ENCODE assay signal across 8 cellular contexts in the genomic region with DNA sequence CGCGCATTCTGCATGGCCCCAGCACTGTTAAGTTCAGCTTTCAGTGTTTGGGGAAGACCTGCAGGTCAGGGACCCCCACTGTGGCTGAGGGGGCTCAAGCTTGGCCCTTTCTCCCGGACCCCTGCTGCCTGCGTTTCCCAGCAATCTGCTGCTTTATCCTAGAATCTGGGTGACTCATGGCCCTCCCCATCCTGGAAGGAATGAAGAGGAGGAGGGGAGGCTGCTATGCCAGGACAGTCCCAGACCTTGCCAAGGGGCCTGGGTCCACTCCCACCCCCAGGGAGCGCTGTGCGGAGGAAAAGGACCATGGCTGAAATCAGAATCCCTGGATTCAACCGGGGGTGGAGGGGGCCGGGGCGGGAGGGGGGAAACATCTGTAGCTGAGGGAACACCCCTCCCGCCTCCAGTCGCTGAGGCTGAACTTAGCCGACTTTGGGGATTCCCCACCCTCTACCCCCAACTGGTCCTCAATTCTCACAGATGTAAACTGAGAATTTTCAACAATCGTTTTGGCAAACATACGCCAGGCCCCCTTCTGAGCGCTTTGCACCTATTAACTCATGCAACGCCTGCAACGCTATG. TPM values are rescaled to one million over a fixed set of nuclear protein-coding genes. Genes with fewer than 3 reads are reported as not detected.
DNase-seq lines count a peak whose midpoint lies in the region; ATAC-seq and TF ChIP-seq lines count a peak whose summit lies in the region.

No MANE protein-coding gene starts in this region.

- H3K4me1 ChIP-seq in upper lobe of left lung = peaks cover 6 to 13% (median 11%) of the 10 kb centered on the region in 4 donors

- TF ChIP-seq CTCF in upper lobe of left lung (IDR thresholded peaks at IDR 0.05) = no peak

- DNase-seq in 8988T = peak; percentile 62
- peak; percentile 50 for DNase-seq in HCEC 1CT
- DNase-seq in astrocyte of the hippocampus (ENCODE audit: low read depth, low spot score) = peak; percentile 83
- DNase-seq in islet precursor cell = peak; percentile 95
- no peak for DNase-seq in upper lobe of left lung
- DNase-seq in NOMO-1 (lab: John Stamatoyannopoulos, UW; ENCODE audit: unreplicated experiment in 2 of 2) = no peak
- DNase-seq in CD1c-positive myeloid dendritic cell (ENCODE audit: extremely low spot score) = no peak
- no peak for DNase-seq in KG1 (lab: John Stamatoyannopoulos, UW)

- no peak for TF ChIP-seq POLR2A in upper lobe of left lung (IDR thresholded peaks at IDR 0.05)

- H3K4me3 ChIP-seq in upper lobe of left lung = peak overlapping the region; percentile 22 to 46 (median 30)

- no peak overlapping the region for H3K27ac ChIP-seq in upper lobe of left lung

- no peaks in the 10 kb centered on the region for H3K27me3 ChIP-seq in upper lobe of left lung

- H3K9me3 ChIP-seq in upper lobe of left lung = peaks cover 0 to 4% (median 0%) of the 10 kb centered on the region in 4 donors

- peaks cover 0 to 10% (median 0%) of the 10 kb centered on the region in 4 donors for H3K36me3 ChIP-seq in upper lobe of left lung

- WGBS in upper lobe of left lung, 2 donors = 25 to 29% methylated on average over 13 to 16 of the region's 17 CpGs

- TF ChIP-seq EP300 in upper lobe of left lung (IDR thresholded peaks at IDR 0.05) = no peak

- ATAC-seq in upper lobe of left lung (ENCODE audit: low FRiP score in 2 of 2) = peak in 1 of 2 donors; percentile 60

RNA-seq across cellular contexts. Expression of a gene that starts 20.6 kb away (rescaled TPM):
- 1 to 10 TPM; 1.0 to 4.5 (median 1.2) TPM for total RNA-seq in upper lobe of left lung

RNA-seq across cellular contexts. Expression of a gene that starts 34.7 kb away (rescaled TPM):
- 100 to 1,000 TPM in 1 of 6 donors, 10 to 100 TPM in 5; 35.1 to 138 (median 77.8) TPM for total RNA-seq in upper lobe of left lung

RNA-seq across cellular contexts. Expression of a gene that starts 34.9 kb away (rescaled TPM):
- total RNA-seq in upper lobe of left lung = 100 to 1,000 TPM in 2 of 6 donors, 10 to 100 TPM in 4; 38.8 to 173 (median 75.1) TPM

Comparison
In these comparisons a context has a peak if more than half of its experiments do, and no peak if none do; other contexts are left out.
1. DNase-seq: peak in 8988T (single experiment), HCEC 1CT (single experiment), astrocyte of the hippocampus (single experiment) and islet precursor cell (single experiment); none in upper lobe of left lung (0 of 2), NOMO-1 (0 of 2), CD1c-positive myeloid dendritic cell (single experiment) and KG1 (single experiment).